ENCODE assay signal across 24 cellular contexts in genomic region chr12:41345071-41345470, GRCh38.
DNase-seq lines count a peak whose midpoint lies in the region; ATAC-seq and TF ChIP-seq lines count a peak whose summit lies in the region.
"Had no signal": no experiment of that assay in that cellular context is flagged by ENCODE, and none has a peak within 500 bp of the region (broad histone marks: within the 10 kb centered on the region; RNA-seq: fewer than 3 reads in every experiment).

No MANE protein-coding gene starts in this region.

- H3K27me3 ChIP-seq in H9 (ENCODE audit: insufficient read depth, low read length), result no peaks in the 10 kb centered on the region
- H3K27me3 ChIP-seq: transverse colon had no signal

- no peak overlapping the region for H2BK5ac ChIP-seq in H9 (ENCODE audit: insufficient read length, low read length)

- no peak overlapping the region for H2AFZ ChIP-seq in H9 (ENCODE audit: low read length)

- no peak overlapping the region for H3K27ac ChIP-seq in H9 (ENCODE audit: insufficient read length, low read depth, low read length)
- H3K27ac ChIP-seq: lower lobe of right lung, transverse colon had no signal

- no peak overlapping the region for H2BK12ac ChIP-seq in H9 (ENCODE audit: insufficient read length, low read depth, low read length)

- no peaks in the 10 kb centered on the region for H3K79me2 ChIP-seq in H9 (ENCODE audit: insufficient read depth, low read length)

- H4K5ac ChIP-seq in H9 (ENCODE audit: insufficient read length, low read depth, low read length), result no peak overlapping the region

- H3K4me1 Mint-ChIP-seq in H9, result no peaks in the 10 kb centered on the region
- no peaks in the 10 kb centered on the region for H3K4me1 Mint-ChIP-seq in natural killer cell treated with Interleukin-12 subunit alpha and Interleukin-12 subunit beta and Interleukin-15 and Interleukin-18, amount 100 ng/mL, for 72 hours (ENCODE audit: low read depth in 2 of 2)
- H3K4me1 Mint-ChIP-seq: activated CD4-positive, alpha-beta T cell treated with anti-CD3 and anti-CD28 coated beads for 36 hours; activated naive CD4-positive, alpha-beta T cell treated with anti-CD3 and anti-CD28 coated beads, Interleukin-2, amount 50 U/mL, for 24 hours; CD4-positive, alpha-beta memory T cell; T-cell had no signal

- H2AK5ac ChIP-seq in H9 (ENCODE audit: insufficient read length, low read length), result no peak overlapping the region

- no peak overlapping the region for H3K18ac ChIP-seq in H9 (ENCODE audit: insufficient read length, low read depth, low read length)

- no peaks in the 10 kb centered on the region for H4K20me1 ChIP-seq in H9 (ENCODE audit: control insufficient read depth, insufficient read depth, insufficient read length)

- no peak for ATAC-seq in HG02623 (IDR thresholded peaks at IDR 0.05; ENCODE audit: unreplicated experiment)
- no peak for ATAC-seq in natural killer cell treated with Interleukin-12 subunit alpha and Interleukin-12 subunit beta and Interleukin-15 and Interleukin-18, amount 100 ng/mL, for 72 hours
- ATAC-seq: activated CD4-positive, alpha-beta T cell treated with anti-CD3 and anti-CD28 coated beads for 36 hours; lower lobe of right lung; PC-3; T-cell had no signal

- H4K91ac ChIP-seq in H9 (ENCODE audit: insufficient read length, low read depth, low read length), result no peak overlapping the region

- no peak overlapping the region for H3K14ac ChIP-seq in H9 (ENCODE audit: insufficient read depth, low read length)

- no peaks in the 10 kb centered on the region for H3K79me1 ChIP-seq in H9 (ENCODE audit: insufficient read depth, low read depth, low read length, poor library complexity, severe bottlenecking)

- H3K36me3 Mint-ChIP-seq in H9 (ENCODE audit: insufficient read depth in 1 of 3, low read depth in 3 of 3), result peaks cover 0 to 10% (median 7%) of the 10 kb centered on the region in 3 experiments; a peak in 3 of 7 replicates
- H3K36me3 Mint-ChIP-seq in natural killer cell treated with Interleukin-12 subunit alpha and Interleukin-12 subunit beta and Interleukin-15 and Interleukin-18, amount 100 ng/mL, for 72 hours, result peaks cover 2% of the 10 kb centered on the region
- H3K36me3 Mint-ChIP-seq: activated naive CD4-positive, alpha-beta T cell treated with anti-CD3 and anti-CD28 coated beads, Interleukin-2, amount 50 U/mL, for 24 hours; CD4-positive, alpha-beta memory T cell; T-cell had no signal

- no peak overlapping the region for H3T11ph ChIP-seq in H9 (ENCODE audit: low read length)

- no CpG with 5 or more reads among the region's 6 CpGs for WGBS in H9 (ENCODE audit: extremely low coverage, insufficient read length, low lambda C conversion rate)

- H3K9me3 ChIP-seq in H9 (ENCODE audit: control insufficient read depth, low read depth, low read length), result no peaks in the 10 kb centered on the region
- H3K9me3 ChIP-seq: lower lobe of right lung, transverse colon had no signal

- DNase-seq in DMS114 treated with DMSO at 0.1 percent for 48 hours (lab: John Stamatoyannopoulos, UW; ENCODE audit: unreplicated experiment), result peak; percentile 67
- DNase-seq in NCI-H748 (lab: John Stamatoyannopoulos, UW; ENCODE audit: unreplicated experiment), result peak; percentile 63
- peak; percentile 86 for DNase-seq in globus pallidus (ENCODE audit: low spot score)
- peak in 38 of 56 donors; percentile 2 to 68 (median 18) for DNase-seq in nucleus accumbens (lab: John Stamatoyannopoulos, UW)
- DNase-seq in NCI-H187 treated with DMSO at 0.1 percent for 48 hours (lab: John Stamatoyannopoulos, UW), result no peak
- no peak for DNase-seq in H9
- no peak for DNase-seq in natural killer cell treated with Interleukin-12 subunit alpha and Interleukin-12 subunit beta and Interleukin-15 and Interleukin-18, amount 100 ng/mL, for 72 hours (ENCODE audit: low spot score)
- DNase-seq: activated CD4-positive, alpha-beta T cell treated with anti-CD3 and anti-CD28 coated beads for 36 hours; CD4-positive, alpha-beta memory T cell; GDM1; GOT3; islet precursor cell; lower lobe of right lung; NCI-H1092; NCI-H82; PC-3; SIG-M5; small intestine; stimulated activated naive CD4-positive, alpha-beta T cell treated with Interleukin-2 at 50 U/mL for 16 hours; T-cell; transverse colon had no signal

- H3K9me3 Mint-ChIP-seq in H9, result peaks cover 8 to 12% of the 10 kb centered on the region in 2 experiments; a peak in 4 of 5 replicates
- peaks cover 2% of the 10 kb centered on the region for H3K9me3 Mint-ChIP-seq in natural killer cell treated with Interleukin-12 subunit alpha and Interleukin-12 subunit beta and Interleukin-15 and Interleukin-18, amount 100 ng/mL, for 72 hours
- H3K9me3 Mint-ChIP-seq: activated naive CD4-positive, alpha-beta T cell treated with anti-CD3 and anti-CD28 coated beads, Interleukin-2, amount 50 U/mL, for 24 hours had no signal

- TF ChIP-seq CTCF in H9 (conservative IDR thresholded peaks at IDR 0.05), result no peak

- H3K56ac ChIP-seq in H9 (ENCODE audit: insufficient read length, low read depth, low read length), result no peak overlapping the region

- H3K23me2 ChIP-seq in H9 (ENCODE audit: insufficient read length, low read depth, low read length, poor library complexity, severe bottlenecking), result no peaks in the 10 kb centered on the region

- no peaks in the 10 kb centered on the region for H3K27me3 Mint-ChIP-seq in H9 (ENCODE audit: low read depth)
- no peaks in the 10 kb centered on the region for H3K27me3 Mint-ChIP-seq in natural killer cell treated with Interleukin-12 subunit alpha and Interleukin-12 subunit beta and Interleukin-15 and Interleukin-18, amount 100 ng/mL, for 72 hours
- H3K27me3 Mint-ChIP-seq: activated naive CD4-positive, alpha-beta T cell treated with anti-CD3 and anti-CD28 coated beads, Interleukin-2, amount 50 U/mL, for 24 hours; CD4-positive, alpha-beta memory T cell; progenitor cell of endocrine pancreas; T-cell had no signal

- H4K8ac ChIP-seq in H9 (replicated peaks; ENCODE audit: insufficient read length, low read depth, low read length), result no peak overlapping the region

- H3K9ac ChIP-seq in H9 (ENCODE audit: extremely low read depth, insufficient read length, low read length), result no peak overlapping the region

- no peak overlapping the region for H3K27ac Mint-ChIP-seq in H9
- no peak overlapping the region for H3K27ac Mint-ChIP-seq in natural killer cell treated with Interleukin-12 subunit alpha and Interleukin-12 subunit beta and Interleukin-15 and Interleukin-18, amount 100 ng/mL, for 72 hours
- H3K27ac Mint-ChIP-seq: activated CD4-positive, alpha-beta T cell treated with anti-CD3 and anti-CD28 coated beads for 36 hours; activated naive CD4-positive, alpha-beta T cell treated with anti-CD3 and anti-CD28 coated beads, Interleukin-2, amount 50 U/mL, for 24 hours; CD4-positive, alpha-beta memory T cell; progenitor cell of endocrine pancreas; T-cell had no signal

- no peak overlapping the region for H3K23ac ChIP-seq in H9 (ENCODE audit: insufficient read length, low read depth, low read length)

- no peak overlapping the region for H3K4me2 ChIP-seq in H9 (ENCODE audit: insufficient read depth, insufficient read length, low read length)

- no peak overlapping the region for H2BK120ac ChIP-seq in H9 (ENCODE audit: low read depth, low read length, poor library complexity, severe bottlenecking)

- no peak overlapping the region for H2BK20ac ChIP-seq in H9 (ENCODE audit: low read depth, low read length, poor library complexity, severe bottlenecking)

- H2BK15ac ChIP-seq in H9 (ENCODE audit: low read depth, low read length), result no peak overlapping the region

- no peaks in the 10 kb centered on the region for H3K4me1 ChIP-seq in H9 (ENCODE audit: insufficient read depth, low read length)
- H3K4me1 ChIP-seq: lower lobe of right lung, transverse colon had no signal

- H3K4ac ChIP-seq in H9 (ENCODE audit: low read depth, low read length), result no peak overlapping the region

- H3K4me3 Mint-ChIP-seq in H9, result no peak overlapping the region
- no peak overlapping the region for H3K4me3 Mint-ChIP-seq in natural killer cell treated with Interleukin-12 subunit alpha and Interleukin-12 subunit beta and Interleukin-15 and Interleukin-18, amount 100 ng/mL, for 72 hours
- H3K4me3 Mint-ChIP-seq: activated CD4-positive, alpha-beta T cell treated with anti-CD3 and anti-CD28 coated beads for 36 hours; activated naive CD4-positive, alpha-beta T cell treated with anti-CD3 and anti-CD28 coated beads, Interleukin-2, amount 50 U/mL, for 24 hours; CD4-positive, alpha-beta memory T cell; T-cell had no signal

Comparison
In these comparisons a context has a peak if more than half of its experiments do, and no peak if none do; other contexts are left out.
1. DNase-seq: peak in DMS114 treated with DMSO at 0.1 percent for 48 hours (single experiment), NCI-H748 (single experiment), globus pallidus (single experiment) and nucleus accumbens (38 of 56); none in NCI-H187 treated with DMSO at 0.1 percent for 48 hours (single experiment), H9 (single experiment) and natural killer cell treated with Interleukin-12 subunit alpha and Interleukin-12 subunit beta and Interleukin-15 and Interleukin-18, amount 100 ng/mL, for 72 hours (single experiment).